Comparison of ENCODE assay signal across 23 cellular contexts in genomic region chr20:23570178-23570577, GRCh38. TPM values are rescaled to one million over a fixed set of nuclear protein-coding genes. Genes with fewer than 3 reads are reported as not detected.
"Had no signal": no experiment of that assay in that cellular context is flagged by ENCODE, and none has a peak within 500 bp of the region (broad histone marks: within the 10 kb centered on the region; RNA-seq: fewer than 3 reads in every experiment).

No MANE protein-coding gene starts in this region.

- DNase-seq: KBM-7, MG63, NCI-H1092, NCI-H1105 treated with DMSO at 0.1 percent for 48 hours, NCI-H1436, NCI-H187, NCI-H2029, NCI-H2081 treated with DMSO at 0.1 percent for 48 hours, NCI-H2171, NCI-H226, NCI-H446, NCI-H510A, NCI-H524 treated with DMSO at 0.1 percent for 48 hours, NCI-H69, NCI-H774, SHP77 treated with DMSO at 0.1 percent for 48 hours, SJCRH30 had no signal

- H3K36me3 ChIP-seq: MG63, SJCRH30 had no signal

- ATAC-seq: Panc1, SK-N-SH treated with all-trans-retinoic acid at 6 μM for 48 hours had no signal

- H3K27me3 ChIP-seq: MG63 had no signal

- FAIRE-seq: HTR-8/SVneo had no signal

- H3K27ac ChIP-seq: HL-60, RWPE1, SJCRH30 had no signal

- H3K9me3 ChIP-seq: MG63, SJCRH30 had no signal

- H3K4me3 ChIP-seq: MG63, SJCRH30 had no signal

- H3K4me1 ChIP-seq: SJCRH30 had no signal

RNA-seq across cellular contexts. Expression of gene CST9L, which starts 1.9 kb away (rescaled TPM):
- total RNA-seq: LHCN-M2, SJCRH30 had no signal

RNA-seq across cellular contexts. Expression of gene CST9, which starts 35.5 kb away (rescaled TPM):
- total RNA-seq: LHCN-M2, SJCRH30 had no signal
